Comparison of ENCODE assay signal across 1 cellular context in genomic region chrX:8755116-8755515, GRCh38.
TF ChIP-seq lines count a peak whose summit lies in the region.

No MANE protein-coding gene starts in this region.

TF ChIP-seq in GM23338, 12 proteins besides CTCF, POLR2A, EP300 and RAD21 (continued from another document):
- TF ChIP-seq ETS1 (IDR thresholded peaks at IDR 0.05) (no peak), JUNB (IDR thresholded peaks at IDR 0.05; ENCODE audit: unreplicated experiment) (no peak)
